ENCODE assay signal across 8 cellular contexts in genomic region chr3:9396301-9396631, GRCh38. TPM values are rescaled to one million over a fixed set of nuclear protein-coding genes. Genes with fewer than 3 reads are reported as not detected.
DNase-seq lines count a peak whose midpoint lies in the region; ATAC-seq lines count a peak whose summit lies in the region.

No MANE protein-coding gene starts in this region.

- peak overlapping the region; percentile 93 to 100 (median 95) for H3K4me3 Mint-ChIP-seq in T-cell

- H3K36me3 Mint-ChIP-seq in T-cell = peaks cover 19% of the 10 kb centered on the region

- no peaks in the 10 kb centered on the region for H3K9me3 Mint-ChIP-seq in T-cell

- H3K27me3 Mint-ChIP-seq in T-cell = no peaks in the 10 kb centered on the region

- DNase-seq in activated T-cell treated with anti-CD3 and anti-CD28 coated beads for 1 hour (ENCODE audit: low read depth) (peak; percentile 60), NCI-H1048 (lab: John Stamatoyannopoulos, UW) (peak; percentile 89), T-cell (peak in 27 of 34 experiments; percentile 64 to 84 (median 75)), cerebellar cortex (ENCODE audit: low spot score) (peak; percentile 92)
- no peak for DNase-seq in activated T-cell treated with anti-CD3 and anti-CD28 coated beads, Interleukin-2, amount 50 U/mL, for 1 hour
- DNase-seq in stimulated activated CD4-positive, alpha-beta T cell treated with anti-CD3 and anti-CD28 coated beads, TNF-alpha, amount 100 ng/mL, for 48 hours (ENCODE audit: low read depth in 3 of 3) = peak; percentile 70 to 81 (median 72)

- POLR2A ChIA-PET in T-cell (lab: Charles Lee) = interaction anchor here (0.7 to 3.7 kb wide), 10 partner anchors 9 to 375 kb away, joined by 3 to 47 read pairs (median 4); partner anchors contain the start of genes MTMR14 (in 1 of the 2) and THUMPD3 (in 1 of the 2)

- H3K27ac ChIP-seq in layer of hippocampus (ENCODE audit: low read depth, low read length) = peak overlapping the region; percentile 99

- CTCF ChIA-PET in T-cell (lab: Charles Lee) = interaction anchor here (0.7 to 2.8 kb wide), 7 partner anchors 8 to 44 kb away, joined by 3 to 24 read pairs (median 6); partner anchors contain the start of gene THUMPD3 (in 2 of the 2)

- peak overlapping the region; percentile 92 to 95 for H3K27ac Mint-ChIP-seq in T-cell

- ATAC-seq in HG02642 (IDR thresholded peaks at IDR 0.05; ENCODE audit: poor library complexity, unreplicated experiment) = peak; percentile 29
- ATAC-seq in T-cell (replicated peaks in 1 of 4) = peak; percentile 31 to 46 (median 33)

- no peaks in the 10 kb centered on the region for H3K27me3 ChIP-seq in layer of hippocampus (ENCODE audit: control insufficient read depth, insufficient read depth, low read length)

- peaks cover 73 to 79% (median 77%) of the 10 kb centered on the region in 3 donors for H3K4me1 Mint-ChIP-seq in T-cell

RNA-seq across cellular contexts. Expression of gene SETD5, which starts 1.1 kb away (rescaled TPM):
- 100 to 1,000 TPM; 119 to 131 (median 125) TPM for total RNA-seq in T-cell

RNA-seq across cellular contexts. Expression of gene THUMPD3, which starts 33.4 kb away (rescaled TPM):
- total RNA-seq in T-cell = 10 to 100 TPM; 33.3 to 44.4 (median 43.5) TPM
